1 cellular context compared by ENCODE assay signal in genomic region chr20:48457261-48458002, GRCh38.
TF ChIP-seq lines count a peak whose summit lies in the region.

No MANE protein-coding gene starts in this region.

TF ChIP-seq in GM12878, 131 proteins besides CTCF, POLR2A, EP300 and RAD21 (continued from another document):
- 0 out of 2 replicates have a peak, but pooled peaks have one; percentile 1 for TF ChIP-seq IRF5 (IDR thresholded peaks at IDR 0.05; ENCODE audit: borderline replicate concordance)
